ENCODE assay signal across 1 cellular context in the genomic region with DNA sequence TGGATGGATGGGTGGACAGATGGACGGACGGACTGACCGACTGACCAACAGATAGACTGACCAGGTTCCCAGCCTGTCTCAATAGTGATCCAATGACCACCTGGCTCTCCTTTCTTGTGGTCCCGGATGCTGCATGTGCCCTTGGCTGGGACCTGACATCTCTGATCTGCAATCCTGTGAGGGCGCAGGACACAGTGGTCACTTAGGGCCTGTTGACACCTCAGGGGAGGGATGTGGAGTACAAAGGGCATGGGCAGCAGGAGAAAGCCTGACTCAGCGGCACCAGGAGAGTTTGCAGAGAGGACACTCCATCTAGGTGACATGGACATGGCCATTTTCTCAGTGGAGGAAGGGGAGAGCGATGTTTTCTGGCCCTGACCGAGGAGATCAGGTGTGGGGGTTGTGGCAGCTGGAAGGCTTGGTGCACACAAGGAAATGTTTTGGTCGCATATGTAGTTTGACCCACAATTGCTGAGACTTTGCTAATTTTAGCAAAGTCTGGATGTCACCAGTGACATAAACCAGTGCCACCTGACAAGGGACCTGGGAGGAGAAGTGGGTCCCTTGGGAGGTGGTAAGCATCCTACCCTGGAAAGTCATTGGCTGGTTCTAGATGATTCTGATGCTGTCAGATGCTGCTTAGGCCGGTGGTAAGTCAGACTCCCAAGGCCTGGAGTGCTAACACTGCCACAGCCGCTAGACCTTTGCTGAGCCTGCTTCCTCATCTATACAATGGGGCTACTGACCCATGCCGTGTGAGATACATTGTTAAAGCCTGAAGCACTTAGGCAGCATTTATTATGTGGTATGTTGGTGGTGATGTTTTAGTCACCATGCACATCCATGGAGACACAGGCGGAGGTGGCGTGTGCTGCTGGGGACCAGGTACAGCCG.
TF ChIP-seq lines count a peak whose summit lies in the region.

No MANE protein-coding gene starts in this region.

TF ChIP-seq in HCT116, 20 proteins besides CTCF, POLR2A, EP300 and RAD21 (continued from another document):
- TF ChIP-seq, protein P1, sequence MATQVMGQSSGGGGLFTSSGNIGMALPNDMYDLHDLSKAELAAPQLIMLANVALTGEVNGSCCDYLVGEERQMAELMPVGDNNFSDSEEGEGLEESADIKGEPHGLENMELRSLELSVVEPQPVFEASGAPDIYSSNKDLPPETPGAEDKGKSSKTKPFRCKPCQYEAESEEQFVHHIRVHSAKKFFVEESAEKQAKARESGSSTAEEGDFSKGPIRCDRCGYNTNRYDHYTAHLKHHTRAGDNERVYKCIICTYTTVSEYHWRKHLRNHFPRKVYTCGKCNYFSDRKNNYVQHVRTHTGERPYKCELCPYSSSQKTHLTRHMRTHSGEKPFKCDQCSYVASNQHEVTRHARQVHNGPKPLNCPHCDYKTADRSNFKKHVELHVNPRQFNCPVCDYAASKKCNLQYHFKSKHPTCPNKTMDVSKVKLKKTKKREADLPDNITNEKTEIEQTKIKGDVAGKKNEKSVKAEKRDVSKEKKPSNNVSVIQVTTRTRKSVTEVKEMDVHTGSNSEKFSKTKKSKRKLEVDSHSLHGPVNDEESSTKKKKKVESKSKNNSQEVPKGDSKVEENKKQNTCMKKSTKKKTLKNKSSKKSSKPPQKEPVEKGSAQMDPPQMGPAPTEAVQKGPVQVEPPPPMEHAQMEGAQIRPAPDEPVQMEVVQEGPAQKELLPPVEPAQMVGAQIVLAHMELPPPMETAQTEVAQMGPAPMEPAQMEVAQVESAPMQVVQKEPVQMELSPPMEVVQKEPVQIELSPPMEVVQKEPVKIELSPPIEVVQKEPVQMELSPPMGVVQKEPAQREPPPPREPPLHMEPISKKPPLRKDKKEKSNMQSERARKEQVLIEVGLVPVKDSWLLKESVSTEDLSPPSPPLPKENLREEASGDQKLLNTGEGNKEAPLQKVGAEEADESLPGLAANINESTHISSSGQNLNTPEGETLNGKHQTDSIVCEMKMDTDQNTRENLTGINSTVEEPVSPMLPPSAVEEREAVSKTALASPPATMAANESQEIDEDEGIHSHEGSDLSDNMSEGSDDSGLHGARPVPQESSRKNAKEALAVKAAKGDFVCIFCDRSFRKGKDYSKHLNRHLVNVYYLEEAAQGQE (IDR thresholded peaks at IDR 0.05; ENCODE audit: low read depth), result no peak
- no peak for TF ChIP-seq CBX3 (IDR thresholded peaks at IDR 0.05; ENCODE audit: low read depth)
- no peak for TF ChIP-seq SIN3A (IDR thresholded peaks at IDR 0.05; ENCODE audit: low read depth)
- no peak for TF ChIP-seq YY1 (IDR thresholded peaks at IDR 0.05; ENCODE audit: extremely low read depth, insufficient replicate concordance, low read depth, low read length)
- TF ChIP-seq JUND (IDR thresholded peaks at IDR 0.05), result no peak
- TF ChIP-seq EZH2 (IDR thresholded peaks at IDR 0.05), result no peak
- TF ChIP-seq ELF1 (IDR thresholded peaks at IDR 0.05; ENCODE audit: borderline replicate concordance, low read depth), result no peak
- TF ChIP-seq, protein P2, sequence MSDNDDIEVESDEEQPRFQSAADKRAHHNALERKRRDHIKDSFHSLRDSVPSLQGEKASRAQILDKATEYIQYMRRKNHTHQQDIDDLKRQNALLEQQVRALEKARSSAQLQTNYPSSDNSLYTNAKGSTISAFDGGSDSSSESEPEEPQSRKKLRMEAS (IDR thresholded peaks at IDR 0.05), result no peak
- TF ChIP-seq, protein P3, sequence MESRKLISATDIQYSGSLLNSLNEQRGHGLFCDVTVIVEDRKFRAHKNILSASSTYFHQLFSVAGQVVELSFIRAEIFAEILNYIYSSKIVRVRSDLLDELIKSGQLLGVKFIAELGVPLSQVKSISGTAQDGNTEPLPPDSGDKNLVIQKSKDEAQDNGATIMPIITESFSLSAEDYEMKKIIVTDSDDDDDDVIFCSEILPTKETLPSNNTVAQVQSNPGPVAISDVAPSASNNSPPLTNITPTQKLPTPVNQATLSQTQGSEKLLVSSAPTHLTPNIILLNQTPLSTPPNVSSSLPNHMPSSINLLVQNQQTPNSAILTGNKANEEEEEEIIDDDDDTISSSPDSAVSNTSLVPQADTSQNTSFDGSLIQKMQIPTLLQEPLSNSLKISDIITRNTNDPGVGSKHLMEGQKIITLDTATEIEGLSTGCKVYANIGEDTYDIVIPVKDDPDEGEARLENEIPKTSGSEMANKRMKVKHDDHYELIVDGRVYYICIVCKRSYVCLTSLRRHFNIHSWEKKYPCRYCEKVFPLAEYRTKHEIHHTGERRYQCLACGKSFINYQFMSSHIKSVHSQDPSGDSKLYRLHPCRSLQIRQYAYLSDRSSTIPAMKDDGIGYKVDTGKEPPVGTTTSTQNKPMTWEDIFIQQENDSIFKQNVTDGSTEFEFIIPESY (IDR thresholded peaks at IDR 0.05; ENCODE audit: extremely low read depth, insufficient replicate concordance, low read length), result no peak
- no peak for TF ChIP-seq FOSL1 (IDR thresholded peaks at IDR 0.05; ENCODE audit: low read depth)
